ENCODE assay signal across 1 cellular context in the genomic region with DNA sequence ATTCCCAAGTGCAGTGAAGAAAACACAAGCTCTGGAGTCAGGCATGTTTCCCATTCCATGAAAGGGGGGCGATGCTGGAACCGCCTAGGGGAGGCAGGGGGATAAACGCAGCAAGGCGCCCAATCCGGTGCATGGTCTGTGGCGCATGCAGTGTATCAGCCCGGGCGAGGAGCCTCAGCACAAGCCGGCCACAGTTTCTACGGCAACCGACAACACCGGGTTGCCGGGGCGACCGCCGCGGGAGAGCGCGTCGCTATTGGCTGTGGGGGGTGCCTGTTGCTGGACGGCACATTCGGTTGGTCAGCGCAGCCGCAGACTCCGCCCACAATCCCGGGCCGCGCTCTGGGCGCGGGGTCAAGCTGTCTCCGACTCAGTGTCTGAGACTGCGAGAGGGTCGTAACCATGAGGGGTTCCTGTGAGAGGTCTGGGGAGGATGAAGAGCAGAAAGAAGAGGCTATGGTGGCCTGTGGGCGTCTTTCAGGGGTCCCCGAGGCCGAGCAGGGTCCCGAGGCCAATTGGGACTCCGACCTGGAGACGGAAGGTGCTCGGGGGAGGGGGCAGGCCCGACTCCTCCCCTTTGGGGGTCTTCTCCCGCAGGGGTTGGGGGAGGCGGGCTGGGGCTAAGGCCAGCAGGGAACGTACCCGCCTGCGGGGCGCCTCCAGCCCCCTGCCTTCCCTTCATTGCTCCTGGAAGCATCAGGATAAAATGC.
TF ChIP-seq lines count a peak whose summit lies in the region.

A gene with protein sequence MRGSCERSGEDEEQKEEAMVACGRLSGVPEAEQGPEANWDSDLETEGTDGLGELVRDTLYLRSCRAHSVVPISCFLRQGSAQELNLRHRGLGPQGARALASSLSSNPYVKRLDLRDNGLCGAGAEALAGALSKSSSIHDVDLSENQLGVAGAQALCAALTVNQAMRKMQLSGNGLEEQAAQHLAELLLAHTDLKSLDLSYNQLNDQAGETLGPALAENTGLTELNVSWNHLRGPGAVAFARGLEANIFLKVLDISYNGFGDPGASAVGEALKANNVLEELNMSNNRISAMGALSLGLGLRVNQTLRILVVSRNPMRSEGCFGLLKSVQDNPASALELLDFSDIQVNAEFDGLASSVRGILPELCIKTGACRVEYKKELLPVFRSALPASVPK (plus strand): TSS at position 362 of the 710 bp plus-strand sequence. CDS start 41 bp downstream, at position 403.

TF ChIP-seq in GM12878, 131 proteins besides CTCF, POLR2A, EP300 and RAD21 (continued from another document):
- no peak for TF ChIP-seq SREBF2 (IDR thresholded peaks at IDR 0.05; ENCODE audit: low read length)
